Comparison of ENCODE assay signal across 15 cellular contexts in genomic region chr7:585873-586272, GRCh38.
DNase-seq lines count a peak whose midpoint lies in the region; ATAC-seq lines count a peak whose summit lies in the region.
"Had no signal": no experiment of that assay in that cellular context is flagged by ENCODE, and none has a peak within 500 bp of the region (broad histone marks: within the 10 kb centered on the region; RNA-seq: fewer than 3 reads in every experiment).

No MANE protein-coding gene starts in this region.

- CTCF ChIA-PET in activated naive CD4-positive, alpha-beta T cell treated with anti-CD3 and anti-CD28 coated beads for 36 hours (lab: Charles Lee): no interaction called here

- H3K9me3 Mint-ChIP-seq in activated naive CD4-positive, alpha-beta T cell treated with anti-CD3 and anti-CD28 coated beads for 36 hours: peaks cover 20% of the 10 kb centered on the region
- H3K9me3 Mint-ChIP-seq in activated naive CD8-positive, alpha-beta T cell treated with anti-CD3 and anti-CD28 coated beads for 36 hours: peaks cover 18% of the 10 kb centered on the region

- DNase-seq in activated naive CD4-positive, alpha-beta T cell treated with anti-CD3 and anti-CD28 coated beads for 36 hours: no peak
- no peak for DNase-seq in activated naive CD4-positive, alpha-beta T cell (lab: John Stamatoyannopoulos, UW)
- no peak for DNase-seq in activated naive CD8-positive, alpha-beta T cell treated with anti-CD3 and anti-CD28 coated beads for 36 hours
- DNase-seq in stimulated activated naive CD8-positive, alpha-beta T cell treated with anti-CD3 and anti-CD28 coated beads, Interleukin-15, Interleukin-2, amounts not matched to agents 100 U/mL and 50 U/mL, for 24 hours: no peak
- no peak for DNase-seq in NCI-H2107 (lab: John Stamatoyannopoulos, UW)
- DNase-seq: amniotic stem cell, Caco-2, foreskin keratinocyte, HFFc6, mucosa of descending colon, NCI-H1092, nucleus accumbens had no signal

- no peaks in the 10 kb centered on the region for H3K27me3 Mint-ChIP-seq in activated naive CD4-positive, alpha-beta T cell treated with anti-CD3 and anti-CD28 coated beads for 36 hours (ENCODE audit: low read depth)
- H3K27me3 Mint-ChIP-seq in activated naive CD8-positive, alpha-beta T cell treated with anti-CD3 and anti-CD28 coated beads for 36 hours: no peaks in the 10 kb centered on the region

- peaks cover 38% of the 10 kb centered on the region for H3K4me1 Mint-ChIP-seq in activated naive CD4-positive, alpha-beta T cell treated with anti-CD3 and anti-CD28 coated beads for 36 hours (ENCODE audit: low read depth)
- peaks cover 36% of the 10 kb centered on the region for H3K4me1 Mint-ChIP-seq in activated naive CD8-positive, alpha-beta T cell treated with anti-CD3 and anti-CD28 coated beads for 36 hours

- intact Hi-C loops in activated naive CD4-positive, alpha-beta T cell treated with anti-CD3 and anti-CD28 coated beads for 36 hours (cut with micrococcal nuclease): loop anchor here (1.0 to 2.0 kb wide), 2 partner anchors 7 to 65 kb away; no protein-coding TSS in a partner anchor

- peak; percentile 21 for ATAC-seq in HG02885 (IDR thresholded peaks at IDR 0.05; ENCODE audit: poor library complexity, unreplicated experiment)
- peak; percentile 2 for ATAC-seq in stimulated activated naive CD8-positive, alpha-beta T cell treated with anti-CD3 and anti-CD28 coated beads, Interleukin-15, Interleukin-2, amounts not matched to agents 100 U/mL and 50 U/mL, for 24 hours
- no peak for ATAC-seq in GM19328 (IDR thresholded peaks at IDR 0.05; ENCODE audit: unreplicated experiment)
- ATAC-seq in HG03196 (IDR thresholded peaks at IDR 0.05; ENCODE audit: unreplicated experiment): no peak
- ATAC-seq: foreskin keratinocyte, mucosa of descending colon had no signal

- peaks cover 46% of the 10 kb centered on the region for H3K36me3 Mint-ChIP-seq in activated naive CD4-positive, alpha-beta T cell treated with anti-CD3 and anti-CD28 coated beads for 36 hours (ENCODE audit: low read depth)
- peaks cover 66% of the 10 kb centered on the region for H3K36me3 Mint-ChIP-seq in activated naive CD8-positive, alpha-beta T cell treated with anti-CD3 and anti-CD28 coated beads for 36 hours

- H3K27ac Mint-ChIP-seq in activated naive CD4-positive, alpha-beta T cell treated with anti-CD3 and anti-CD28 coated beads for 36 hours: peak overlapping the region; percentile 95
- H3K27ac Mint-ChIP-seq in activated naive CD8-positive, alpha-beta T cell treated with anti-CD3 and anti-CD28 coated beads for 36 hours: peak overlapping the region; percentile 95
- H3K27ac Mint-ChIP-seq: HFFc6 had no signal

- no peak overlapping the region for H3K4me3 Mint-ChIP-seq in activated naive CD4-positive, alpha-beta T cell treated with anti-CD3 and anti-CD28 coated beads for 36 hours
- H3K4me3 Mint-ChIP-seq in activated naive CD8-positive, alpha-beta T cell treated with anti-CD3 and anti-CD28 coated beads for 36 hours: no peak overlapping the region
- H3K4me3 Mint-ChIP-seq: HFFc6 had no signal

Comparison
In these comparisons a context has a peak if more than half of its experiments do, and no peak if none do; other contexts are left out.
1. ATAC-seq: peak in HG02885 (single experiment) and stimulated activated naive CD8-positive, alpha-beta T cell treated with anti-CD3 and anti-CD28 coated beads, Interleukin-15, Interleukin-2, amounts not matched to agents 100 U/mL and 50 U/mL, for 24 hours (single experiment); none in GM19328 (single experiment) and HG03196 (single experiment).